Comparison of ENCODE assay signal across 9 cellular contexts in genomic region chr19:55406091-55406868, GRCh38. TPM values are rescaled to one million over a fixed set of nuclear protein-coding genes. Genes with fewer than 3 reads are reported as not detected.
DNase-seq lines count a peak whose midpoint lies in the region; ATAC-seq and TF ChIP-seq lines count a peak whose summit lies in the region.
"Had no signal": no experiment of that assay in that cellular context is flagged by ENCODE, and none has a peak within 500 bp of the region (broad histone marks: within the 10 kb centered on the region; RNA-seq: fewer than 3 reads in every experiment).

No MANE protein-coding gene starts in this region.

- no peak for TF ChIP-seq POLR2A in ovary (IDR thresholded peaks at IDR 0.05)

- no peak overlapping the region for H2AFZ ChIP-seq in OCI-LY1 (ENCODE audit: low read length)

- H3F3A ChIP-seq in OCI-LY1 (ENCODE audit: insufficient read depth, low read length): no peaks in the 10 kb centered on the region

- no peaks in the 10 kb centered on the region for H3K9me3 ChIP-seq in OCI-LY1 (ENCODE audit: low read length)
- peaks cover 30% of the 10 kb centered on the region for H3K9me3 ChIP-seq in endodermal cell (ENCODE audit: control insufficient read depth, low read length)
- no peaks in the 10 kb centered on the region for H3K9me3 ChIP-seq in ovary

- peak overlapping the region; percentile 96 for H3K27ac ChIP-seq in OCI-LY1 (ENCODE audit: low read depth, low read length, poor library complexity, severe bottlenecking)
- H3K27ac ChIP-seq in endodermal cell (ENCODE audit: low read depth, low read length): no peak overlapping the region
- H3K27ac ChIP-seq in ovary: no peak overlapping the region

- WGBS in endodermal cell (ENCODE audit: insufficient coverage in 1 of 2, insufficient read length in 1 of 2), 2 experiments: 78 to 89% methylated on average over 9 to 16 of the region's 16 CpGs
- 59 to 68% (median 67%) methylated on average over 16 of the region's 16 CpGs for WGBS in ovary, 3 donors

- DNase-seq in Calu3 (no peak), endodermal cell (peak; percentile 39), ovary (no peak), germinal center (ENCODE audit: low spot score) (no peak)
- DNase-seq: NCI-H226 had no signal

- peaks cover 18% of the 10 kb centered on the region for H3K27me3 Mint-ChIP-seq in Calu3 (ENCODE audit: unreplicated experiment)
- peaks cover 19% of the 10 kb centered on the region for H3K27me3 Mint-ChIP-seq in endodermal cell (ENCODE audit: insufficient read depth)

- H3K36me3 Mint-ChIP-seq in Calu3 (ENCODE audit: insufficient read depth, unreplicated experiment) (peaks cover 76% of the 10 kb centered on the region), endodermal cell (ENCODE audit: low read depth) (peaks cover 50% of the 10 kb centered on the region)

- peak overlapping the region; percentile 93 for H3K4me2 ChIP-seq in OCI-LY1 (ENCODE audit: low read length)

- no peak for TF ChIP-seq CTCF in Calu3 (IDR thresholded peaks at IDR 0.05; ENCODE audit: unreplicated experiment)
- no peak for TF ChIP-seq CTCF in OCI-LY1 (IDR thresholded peaks at IDR 0.05; ENCODE audit: low read length)
- no peak for TF ChIP-seq CTCF in endodermal cell (conservative IDR thresholded peaks at IDR 0.05)
- TF ChIP-seq CTCF in ovary (IDR thresholded peaks at IDR 0.05): no peak

- H3K4me3 ChIP-seq in OCI-LY1 (ENCODE audit: low read depth, low read length, poor library complexity, severe bottlenecking) (peak overlapping the region; percentile 97), endodermal cell (ENCODE audit: low read length) (peak overlapping the region; percentile 92), ovary (peak overlapping the region; percentile 98)

- peak overlapping the region; percentile 99 for H3K9ac ChIP-seq in OCI-LY1 (ENCODE audit: low read length)
- H3K9ac ChIP-seq in endodermal cell (ENCODE audit: extremely low read depth, low read length, poor library complexity, severe bottlenecking): peak overlapping the region; percentile 84

- peaks cover 19% of the 10 kb centered on the region for H3K79me2 ChIP-seq in OCI-LY1 (ENCODE audit: insufficient read depth, low read length)

- intact Hi-C loops in Calu3 (cut with micrococcal nuclease; ENCODE audit: unreplicated experiment): no loop called here
- intact Hi-C loops in ovary (cut with DNase I): no loop called here

- H3K27ac Mint-ChIP-seq in Calu3 (ENCODE audit: unreplicated experiment) (peak overlapping the region; percentile 96), endodermal cell (peak overlapping the region; percentile 62)

- H4K20me1 ChIP-seq in OCI-LY1 (ENCODE audit: insufficient read depth, low read length): no peaks in the 10 kb centered on the region

- CTCF ChIA-PET in Calu3 (lab: Charles Lee): interaction anchor here (0.6 kb wide), 1 partner anchor 13 kb away, joined by 6 read pairs; no protein-coding TSS in a partner anchor

- H3K36me3 ChIP-seq in OCI-LY1 (ENCODE audit: insufficient read depth, low read length): peaks cover 60% of the 10 kb centered on the region
- peaks cover 48% of the 10 kb centered on the region for H3K36me3 ChIP-seq in endodermal cell (ENCODE audit: control insufficient read depth, insufficient read depth, low read length)
- H3K36me3 ChIP-seq in ovary: no peaks in the 10 kb centered on the region

- H3K4me1 Mint-ChIP-seq in Calu3 (ENCODE audit: low read depth, unreplicated experiment) (peaks cover 17% of the 10 kb centered on the region), endodermal cell (peaks cover 14% of the 10 kb centered on the region)

- no peaks in the 10 kb centered on the region for H3K9me2 ChIP-seq in OCI-LY1 (ENCODE audit: low read depth, low read length)

- peaks cover 26% of the 10 kb centered on the region for H3K4me1 ChIP-seq in OCI-LY1 (ENCODE audit: insufficient read depth, low read length, severe bottlenecking)
- peaks cover 2% of the 10 kb centered on the region for H3K4me1 ChIP-seq in endodermal cell (ENCODE audit: control insufficient read depth, insufficient read depth, low read length)
- peaks cover 8% of the 10 kb centered on the region for H3K4me1 ChIP-seq in ovary (ENCODE audit: insufficient read depth)

- H3K27me3 ChIP-seq in OCI-LY1 (ENCODE audit: insufficient read depth, low read length): no peaks in the 10 kb centered on the region
- no peaks in the 10 kb centered on the region for H3K27me3 ChIP-seq in endodermal cell (ENCODE audit: control insufficient read depth, insufficient read depth, low read length, poor library complexity, severe bottlenecking)
- no peaks in the 10 kb centered on the region for H3K27me3 ChIP-seq in ovary

- no peak for ATAC-seq in HG03045 (IDR thresholded peaks at IDR 0.05; ENCODE audit: unreplicated experiment)
- no peak for ATAC-seq in GM18907 (IDR thresholded peaks at IDR 0.05; ENCODE audit: unreplicated experiment)
- no peak for ATAC-seq in GM18520 (IDR thresholded peaks at IDR 0.05; ENCODE audit: unreplicated experiment)

- H3K9me3 Mint-ChIP-seq in Calu3 (ENCODE audit: low read depth, unreplicated experiment) (peaks cover 1% of the 10 kb centered on the region), endodermal cell (peaks cover 28% of the 10 kb centered on the region)

- H3K4me3 Mint-ChIP-seq in Calu3 (ENCODE audit: low read depth, unreplicated experiment): peak overlapping the region; percentile 78
- peak overlapping the region; percentile 79 for H3K4me3 Mint-ChIP-seq in endodermal cell

- TF ChIP-seq EP300 in ovary (IDR thresholded peaks at IDR 0.05): no peak

- no TSS peak for BruUV-seq in Calu3 (replicated peaks; lab: Mats Ljungman, UMichigan)

RNA-seq across cellular contexts. Expression of gene UBE2S, which starts 1.3 kb away (rescaled TPM):
- total RNA-seq in Calu3 (2022): 239 and 287 TPM in 2 replicates
- total RNA-seq in endodermal cell: 100 to 1,000 TPM; 202 to 246 TPM
- 265 TPM for polyA plus RNA-seq in endodermal cell (2013, experiment 1 of 2)
- 271 TPM for polyA plus RNA-seq in endodermal cell (2013, experiment 2 of 2)
- 10 to 100 TPM; 10.0 to 30.1 (median 17.9) TPM for total RNA-seq in ovary
- 1 to 10 TPM; 3.2 to 8.2 TPM for polyA plus RNA-seq in ovary

RNA-seq across cellular contexts. Expression of gene RPL28, which starts 20.5 kb away (rescaled TPM):
- 1,462 and 1,520 TPM in 2 replicates for total RNA-seq in Calu3 (2022)
- 1,000 to 10,000 TPM; 1,672 to 1,902 TPM for total RNA-seq in endodermal cell
- 1,902 TPM for polyA plus RNA-seq in endodermal cell (2013, experiment 1 of 2)
- 1,724 TPM for polyA plus RNA-seq in endodermal cell (2013, experiment 2 of 2)
- total RNA-seq in ovary: 1,000 to 10,000 TPM in 5 of 7 donors, 100 to 1,000 TPM in 2; 604 to 2,543 (median 2,257) TPM
- polyA plus RNA-seq in ovary: 1,000 to 10,000 TPM in 1 of 2 donors, 100 to 1,000 TPM in 1; 391 to 2,645 TPM

RNA-seq across cellular contexts. Expression of gene TMEM238, which starts 22.2 kb away (rescaled TPM):
- 38.8 and 49.4 TPM in 2 replicates for total RNA-seq in Calu3 (2022)
- 1 to 10 TPM; 3.9 to 4.4 TPM for total RNA-seq in endodermal cell
- polyA plus RNA-seq in endodermal cell (2013, experiment 1 of 2): 0.32 TPM
- polyA plus RNA-seq in endodermal cell (2013, experiment 2 of 2): not detected
- 10 to 100 TPM in 1 of 7 donors, 1 to 10 TPM in 5, under 1 TPM in 1; 0.93 to 31.2 (median 2.5) TPM for total RNA-seq in ovary
- polyA plus RNA-seq in ovary: under 1 TPM in 1 of 2 donors, not detected in 1; 0.10 TPM

RNA-seq across cellular contexts. Expression of gene TMEM190, which starts 29.7 kb away (rescaled TPM):
- total RNA-seq in Calu3 (2022) (not detected in 2 replicates), endodermal cell (1 to 10 TPM in 1 of 2 donors, not detected in 1; 1.2 TPM), ovary (10 to 100 TPM in 1 of 7 donors, 1 to 10 TPM in 3, under 1 TPM in 1, not detected in 2; 0.72 to 45.1 (median 2.5) TPM)
- 0.61 TPM for polyA plus RNA-seq in endodermal cell (2013, experiment 1 of 2)
- 0.75 TPM for polyA plus RNA-seq in endodermal cell (2013, experiment 2 of 2)
- polyA plus RNA-seq in ovary: not detected

RNA-seq across cellular contexts. Expression of gene IL11, which starts 36.0 kb away (rescaled TPM):
- total RNA-seq in Calu3 (2022): 0.97 and 1.3 TPM in 2 replicates
- total RNA-seq in endodermal cell: 1 to 10 TPM in 1 of 2 donors, under 1 TPM in 1; 0.91 to 1.7 TPM
- polyA plus RNA-seq in endodermal cell (2013, experiment 1 of 2): 6.0 TPM
- polyA plus RNA-seq in endodermal cell (2013, experiment 2 of 2): 5.8 TPM
- total RNA-seq in ovary: 1 to 10 TPM in 1 of 7 donors, under 1 TPM in 1, not detected in 5; 0.11 to 1.3 TPM
- polyA plus RNA-seq in ovary: under 1 TPM in 1 of 2 donors, not detected in 1; 0.08 TPM
